ENCODE assay signal across 15 cellular contexts in genomic region chr7:108299251-108300014, GRCh38.
DNase-seq lines count a peak whose midpoint lies in the region; FAIRE-seq lines count a peak whose summit lies in the region.
"Had no signal": no experiment of that assay in that cellular context is flagged by ENCODE, and none has a peak within 500 bp of the region (broad histone marks: within the 10 kb centered on the region; RNA-seq: fewer than 3 reads in every experiment).

No MANE protein-coding gene starts in this region.

- peak; percentile 99 for FAIRE-seq in RCC 7860 (lab: Jason Lieb, UNC)
- no peak for FAIRE-seq in small intestine (lab: Jason Lieb, UNC)
- FAIRE-seq: H1 had no signal

- no peaks in the 10 kb centered on the region for H3K36me3 ChIP-seq in small intestine (ENCODE audit: control insufficient read depth in 2 of 2, insufficient read depth in 2 of 2, low read length in 2 of 2)
- H3K36me3 ChIP-seq: upper lobe of left lung had no signal

- H3K4me3 ChIP-seq in small intestine (ENCODE audit: low read depth in 1 of 2, low read length in 2 of 2) = no peak overlapping the region
- H3K4me3 ChIP-seq: upper lobe of left lung had no signal

- H3K27me3 ChIP-seq in small intestine (ENCODE audit: control insufficient read depth in 2 of 2, insufficient read depth in 2 of 2, low read length in 2 of 2) = peaks cover 0 to 2% of the 10 kb centered on the region in 2 donors
- H3K27me3 ChIP-seq: upper lobe of left lung had no signal

- H3K9me3 ChIP-seq in small intestine (ENCODE audit: control insufficient read depth, low read depth) = no peaks in the 10 kb centered on the region
- H3K9me3 ChIP-seq: upper lobe of left lung had no signal

- WGBS in small intestine, 3 donors = 24 to 52% (median 40%) methylated on average over 8 of the region's 8 CpGs

- H3K27ac ChIP-seq in epithelial cell of prostate = peak overlapping the region; percentile 25
- no peak overlapping the region for H3K27ac ChIP-seq in small intestine (ENCODE audit: low read depth in 1 of 2, low read length in 1 of 2)
- H3K27ac ChIP-seq: upper lobe of left lung had no signal

- peak; percentile 11 for DNase-seq in NCI-H2227 treated with DMSO at 0.1 percent for 48 hours (lab: John Stamatoyannopoulos, UW)
- DNase-seq in NCI-H2227 (lab: John Stamatoyannopoulos, UW; ENCODE audit: unreplicated experiment) = no peak
- peak; percentile 99 for DNase-seq in RCC 7860 (ENCODE audit: low spot score)
- DNase-seq in epithelial cell of prostate (ENCODE audit: low read depth, low spot score) = no peak
- DNase-seq in small intestine = peak; percentile 75
- no peak for DNase-seq in NCI-H1930 (lab: John Stamatoyannopoulos, UW)
- no peak for DNase-seq in amniotic stem cell (lab: John Stamatoyannopoulos, UW)
- DNase-seq in NK-92 treated with Interleukin-12 subunit alpha and Interleukin-12 subunit beta, amount 100 ng/mL, for 24 hours (lab: John Stamatoyannopoulos, UW) = no peak
- DNase-seq: activated CD4-positive, alpha-beta T cell treated with anti-CD3 and anti-CD28 coated beads for 4 hours; activated T-cell treated with anti-CD3 and anti-CD28 coated beads, Interleukin-2, amount 50 U/mL, for 48 hours; DMS153; mesenchymal stem cell; NCI-H1436; upper lobe of left lung had no signal

- H3K4me1 ChIP-seq in small intestine (ENCODE audit: control insufficient read depth in 2 of 2, insufficient read depth in 1 of 2, low read depth in 1 of 2, low read length in 1 of 2) = peaks cover 0 to 2% of the 10 kb centered on the region in 2 donors
- H3K4me1 ChIP-seq: upper lobe of left lung had no signal

Comparison
In these comparisons a context has a peak if more than half of its experiments do, and no peak if none do; other contexts are left out.
1. DNase-seq: peak in NCI-H2227 treated with DMSO at 0.1 percent for 48 hours (single experiment), RCC 7860 (single experiment) and small intestine (single experiment); none in NCI-H2227 (single experiment), epithelial cell of prostate (single experiment), NCI-H1930 (0 of 2), amniotic stem cell (single experiment) and NK-92 treated with Interleukin-12 subunit alpha and Interleukin-12 subunit beta, amount 100 ng/mL, for 24 hours (single experiment).